In the genomic region with DNA sequence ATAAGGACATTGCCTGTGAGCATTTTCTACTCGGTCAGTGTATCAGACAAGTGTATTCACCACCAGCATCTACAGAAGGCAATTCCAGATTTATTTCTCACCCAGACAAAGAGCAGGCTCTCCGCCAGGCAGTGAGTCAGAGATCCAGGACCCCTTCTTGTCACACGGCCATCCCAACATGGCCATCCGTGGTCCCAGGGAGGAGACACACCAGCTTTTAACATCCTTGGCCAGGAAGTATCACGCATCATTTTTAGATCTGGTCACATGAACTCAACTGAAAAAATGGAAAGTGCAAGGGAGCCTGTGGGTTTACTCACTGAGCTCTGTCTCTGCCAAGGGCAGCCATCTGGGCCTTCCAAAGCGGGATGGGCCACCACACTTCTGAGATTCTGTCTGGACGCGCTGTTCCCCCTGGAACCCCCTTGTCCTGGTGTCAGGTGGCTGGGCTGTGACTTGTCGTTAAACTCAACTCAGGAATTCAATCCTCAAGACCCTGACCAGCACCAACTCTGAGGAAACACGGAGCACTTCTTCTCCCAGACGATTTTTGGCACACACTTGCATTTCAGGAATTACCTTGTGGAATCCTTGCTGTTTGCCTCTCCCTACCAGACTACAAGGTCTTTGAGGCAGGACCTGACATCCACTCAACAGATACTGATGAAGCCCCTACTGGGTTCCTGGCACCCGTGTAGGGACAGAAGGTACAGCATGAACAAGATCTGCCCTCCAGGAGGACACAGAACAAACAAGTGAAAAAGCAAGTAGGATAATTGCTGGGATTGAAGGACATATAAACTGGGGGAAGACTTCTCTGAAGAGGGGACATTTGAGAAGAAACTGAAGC, we compare ENCODE assay signal across 14 cellular contexts.
"Had no signal": no experiment of that assay in that cellular context is flagged by ENCODE, and none has a peak within 500 bp of the region (broad histone marks: within the 10 kb centered on the region; RNA-seq: fewer than 3 reads in every experiment).

No MANE protein-coding gene starts in this region.

- H3K36me3 Mint-ChIP-seq: activated naive CD8-positive, alpha-beta T cell treated with anti-CD3 and anti-CD28 coated beads, Interleukin-2, amount 10 ng/mL, durations not matched to agents 7 days and 5 days had no signal

- H3K4me1 ChIP-seq: prostate gland, stomach, testis, upper lobe of left lung had no signal

- H3K27ac Mint-ChIP-seq: activated CD4-positive, alpha-beta T cell treated with anti-CD3 and anti-CD28 coated beads, Interleukin-2, amount 10 ng/mL, durations not matched to agents 24 days and 14 days; activated naive CD8-positive, alpha-beta T cell treated with anti-CD3 and anti-CD28 coated beads, Interleukin-2, amount 10 ng/mL, durations not matched to agents 7 days and 5 days; effector memory CD8-positive, alpha-beta T cell; nephron progenitor cell had no signal

- H3K9me3 ChIP-seq: prostate gland, stomach, testis, upper lobe of left lung had no signal

- H3K27ac ChIP-seq: prostate gland, stomach, testis, upper lobe of left lung had no signal

- H3K4me1 Mint-ChIP-seq: activated CD4-positive, alpha-beta T cell treated with anti-CD3 and anti-CD28 coated beads, Interleukin-2, amount 10 ng/mL, durations not matched to agents 24 days and 14 days had no signal

- H3K4me3 Mint-ChIP-seq: activated CD4-positive, alpha-beta T cell treated with anti-CD3 and anti-CD28 coated beads, Interleukin-2, amount 10 ng/mL, durations not matched to agents 24 days and 14 days; activated naive CD8-positive, alpha-beta T cell treated with anti-CD3 and anti-CD28 coated beads, Interleukin-2, amount 10 ng/mL, durations not matched to agents 7 days and 5 days; effector memory CD8-positive, alpha-beta T cell; nephron progenitor cell had no signal

- ATAC-seq: effector memory CD8-positive, alpha-beta T cell; right cardiac atrium had no signal

- H3K4me3 ChIP-seq: prostate gland, stomach, testis, upper lobe of left lung had no signal

- H3K27me3 ChIP-seq: testis, upper lobe of left lung had no signal

- DNase-seq: activated CD4-positive, alpha-beta T cell treated with anti-CD3 and anti-CD28 coated beads, Interleukin-2, amount 10 ng/mL, durations not matched to agents 24 days and 14 days; activated CD4-positive, CD25-positive, alpha-beta regulatory T cell; activated naive CD4-positive, alpha-beta T cell; activated naive CD8-positive, alpha-beta T cell treated with anti-CD3 and anti-CD28 coated beads, Interleukin-2, amount 10 ng/mL, durations not matched to agents 7 days and 5 days; anterior cingulate cortex; dermis blood vessel endothelial cell; effector memory CD8-positive, alpha-beta T cell; nephron progenitor cell; right cardiac atrium; small intestine; stomach; upper lobe of left lung had no signal

- H3K9me3 Mint-ChIP-seq: activated CD4-positive, alpha-beta T cell treated with anti-CD3 and anti-CD28 coated beads, Interleukin-2, amount 10 ng/mL, durations not matched to agents 24 days and 14 days; activated naive CD8-positive, alpha-beta T cell treated with anti-CD3 and anti-CD28 coated beads, Interleukin-2, amount 10 ng/mL, durations not matched to agents 7 days and 5 days; effector memory CD8-positive, alpha-beta T cell had no signal

- H3K36me3 ChIP-seq: prostate gland, stomach, upper lobe of left lung had no signal
